Comparison of ENCODE assay signal across 8 cellular contexts in genomic region chr20:62776692-62777527, GRCh38. TPM values are rescaled to one million over a fixed set of nuclear protein-coding genes. Genes with fewer than 3 reads are reported as not detected.
DNase-seq lines count a peak whose midpoint lies in the region; ATAC-seq and TF ChIP-seq lines count a peak whose summit lies in the region.

No MANE protein-coding gene starts in this region.

- peak overlapping the region in 9 of 11 experiments; percentile 33 to 80 (median 71); a peak in 17 of 22 replicates for H3K27ac ChIP-seq in BLaER1 treated with 17β-estradiol and CSF1 and Interleukin-3, amounts not matched to agents 10 nM and 100 nM
- H3K27ac ChIP-seq in HCT116 (ENCODE audit: low read depth, low read length) (peak overlapping the region; percentile 85), SU-DHL-6 (ENCODE audit: low read depth, low read length) (no peak overlapping the region), brain microvascular endothelial cell (no peak overlapping the region)

- peaks cover 46% of the 10 kb centered on the region for H3K4me1 Mint-ChIP-seq in activated naive CD8-positive, alpha-beta T cell treated with anti-CD3 and anti-CD28 coated beads, Interleukin-2, amount 50 U/mL, for 24 hours

- TF ChIP-seq CTCF in HCT116 (IDR thresholded peaks at IDR 0.05 in 2 of 3, conservative IDR thresholded peaks at IDR 0.05 in 1 of 3; ENCODE audit: borderline replicate concordance in 1 of 3, insufficient read depth in 1 of 3, low read depth in 2 of 3, low read length in 2 of 3) = no peak
- no peak for TF ChIP-seq CTCF in SU-DHL-6 (IDR thresholded peaks at IDR 0.05; ENCODE audit: insufficient read depth, low read length, poor library complexity, severe bottlenecking)
- no peak for TF ChIP-seq CTCF in brain microvascular endothelial cell (IDR thresholded peaks at IDR 0.05; ENCODE audit: low read depth, low read length, missing control alignments)

- H3K9me3 ChIP-seq in BLaER1 treated with 17β-estradiol and CSF1 and Interleukin-3, amounts not matched to agents 10 nM and 100 nM (replicated peaks in 1 of 11) = peaks cover 0 to 8% (median 0%) of the 10 kb centered on the region in 11 experiments; a peak in 1 of 22 replicates
- H3K9me3 ChIP-seq in HCT116 (ENCODE audit: control insufficient read depth in 1 of 2, insufficient read depth in 1 of 2, low read depth in 1 of 2, low read length in 2 of 2) = no peaks in the 10 kb centered on the region
- no peaks in the 10 kb centered on the region for H3K9me3 ChIP-seq in SU-DHL-6 (ENCODE audit: insufficient read depth, low read length)

- peaks cover 77 to 99% (median 97%) of the 10 kb centered on the region in 10 experiments for H3K4me1 ChIP-seq in BLaER1 treated with 17β-estradiol and CSF1 and Interleukin-3, amounts not matched to agents 10 nM and 100 nM
- peaks cover 17 to 50% of the 10 kb centered on the region in 2 experiments; a peak in 3 of 4 replicates for H3K4me1 ChIP-seq in HCT116 (ENCODE audit: control insufficient read depth in 1 of 2, insufficient read depth in 2 of 2, low read length in 2 of 2)

- H3K4me3 ChIP-seq in BLaER1 treated with 17β-estradiol and CSF1 and Interleukin-3, amounts not matched to agents 10 nM and 100 nM = peak overlapping the region in 4 of 10 experiments; percentile 2 to 46 (median 18); a peak in 3 of 20 replicates
- H3K4me3 ChIP-seq in HCT116 (replicated peaks in 1 of 2; ENCODE audit: low read depth in 1 of 2, low read length in 2 of 2) (peak overlapping the region; percentile 53 to 84), SU-DHL-6 (ENCODE audit: insufficient read depth, low read length, poor library complexity, severe bottlenecking) (no peak overlapping the region), brain microvascular endothelial cell (ENCODE audit: low read depth, low read length) (no peak overlapping the region)

- intact Hi-C loops in HCT116 (cut with micrococcal nuclease) = no loop called here

- no peaks in the 10 kb centered on the region for H3F3A ChIP-seq in SU-DHL-6 (ENCODE audit: insufficient read depth)

- no peaks in the 10 kb centered on the region for H3K9me2 ChIP-seq in HCT116 (ENCODE audit: insufficient read depth)
- no peaks in the 10 kb centered on the region for H3K9me2 ChIP-seq in SU-DHL-6 (replicated peaks; ENCODE audit: insufficient read depth, low read length)

- BruUV-seq in HCT116 (replicated peaks; lab: Mats Ljungman, UMichigan) = TSS peak; percentile 85

- ATAC-seq in HCT116 (peak; percentile 83), HG02571 (IDR thresholded peaks at IDR 0.05; ENCODE audit: unreplicated experiment) (no peak)
- peak; percentile 74 for ATAC-seq in activated naive CD8-positive, alpha-beta T cell treated with anti-CD3 and anti-CD28 coated beads, Interleukin-2, amount 50 U/mL, for 24 hours

- H2AFZ ChIP-seq in HCT116 (ENCODE audit: low read depth, low read length, poor library complexity, severe bottlenecking) (no peak overlapping the region), SU-DHL-6 (ENCODE audit: low read depth, low read length, severe bottlenecking) (no peak overlapping the region)

- peak overlapping the region; percentile 96 for H3K27ac Mint-ChIP-seq in activated naive CD8-positive, alpha-beta T cell treated with anti-CD3 and anti-CD28 coated beads, Interleukin-2, amount 50 U/mL, for 24 hours

- H3K36me3 ChIP-seq in BLaER1 treated with 17β-estradiol and CSF1 and Interleukin-3, amounts not matched to agents 10 nM and 100 nM = no peaks in the 10 kb centered on the region
- H3K36me3 ChIP-seq in HCT116 (ENCODE audit: control insufficient read depth in 1 of 2, insufficient read depth in 2 of 2, low read length in 2 of 2) (no peaks in the 10 kb centered on the region), SU-DHL-6 (ENCODE audit: low read length) (no peaks in the 10 kb centered on the region), brain microvascular endothelial cell (replicated peaks) (no peaks in the 10 kb centered on the region)

- CTCF ChIA-PET in HCT116 (lab: Charles Lee) = no interaction called here

- H3K9me3 Mint-ChIP-seq in activated naive CD8-positive, alpha-beta T cell treated with anti-CD3 and anti-CD28 coated beads, Interleukin-2, amount 50 U/mL, for 24 hours = no peaks in the 10 kb centered on the region

- H3K36me3 Mint-ChIP-seq in activated naive CD8-positive, alpha-beta T cell treated with anti-CD3 and anti-CD28 coated beads, Interleukin-2, amount 50 U/mL, for 24 hours (ENCODE audit: low read depth) = no peaks in the 10 kb centered on the region

- in situ Hi-C loops in brain microvascular endothelial cell (cut with HindIII; ENCODE audit: low pct_ligation_motif_present, low sequenced_read_pairs) = no loop called here

- TF ChIP-seq POLR2A in HCT116 (IDR thresholded peaks at IDR 0.05; ENCODE audit: borderline replicate concordance, extremely low read depth, insufficient read depth, insufficient read length) = peak; percentile 61

- TF ChIP-seq RAD21 in HCT116 (IDR thresholded peaks at IDR 0.05; ENCODE audit: low read depth) = no peak

- peak overlapping the region; percentile 72 to 98 (median 86) for H3K4me2 ChIP-seq in BLaER1 treated with 17β-estradiol and CSF1 and Interleukin-3, amounts not matched to agents 10 nM and 100 nM
- H3K4me2 ChIP-seq in HCT116 (ENCODE audit: low read length) (peak overlapping the region; percentile 100), SU-DHL-6 (ENCODE audit: low read depth, low read length, poor library complexity, severe bottlenecking) (peak overlapping the region; percentile 29)

- DNase-seq in HCT116 (ENCODE audit: low read depth, low spot score) (peak; percentile 75), renal cortical epithelial cell (ENCODE audit: low read depth) (peak; percentile 28), brain microvascular endothelial cell (no peak), superior temporal gyrus (ENCODE audit: extremely low spot score) (no peak)
- DNase-seq in activated naive CD8-positive, alpha-beta T cell treated with anti-CD3 and anti-CD28 coated beads, Interleukin-2, amount 50 U/mL, for 24 hours = peak; percentile 66

- H3K9ac ChIP-seq in BLaER1 treated with 17β-estradiol and CSF1 and Interleukin-3, amounts not matched to agents 10 nM and 100 nM = peak overlapping the region in 5 of 11 experiments; percentile 36 to 61 (median 50); a peak in 6 of 22 replicates
- H3K9ac ChIP-seq in HCT116 (ENCODE audit: low read length) = peak overlapping the region; percentile 76
- no peak overlapping the region for H3K9ac ChIP-seq in SU-DHL-6 (ENCODE audit: low read length)

- H3K79me2 ChIP-seq in HCT116 (ENCODE audit: insufficient read depth, low read length) (peaks cover 6% of the 10 kb centered on the region; the same call in 1 of the 2 replicates), SU-DHL-6 (ENCODE audit: insufficient read depth, low read length) (no peaks in the 10 kb centered on the region)

- H3K27me3 ChIP-seq in BLaER1 treated with 17β-estradiol and CSF1 and Interleukin-3, amounts not matched to agents 10 nM and 100 nM = peaks cover 0 to 15% (median 0%) of the 10 kb centered on the region in 11 experiments; a peak in 8 of 22 replicates
- H3K27me3 ChIP-seq in HCT116 (ENCODE audit: insufficient read depth, low read length) = no peaks in the 10 kb centered on the region
- no peaks in the 10 kb centered on the region for H3K27me3 ChIP-seq in SU-DHL-6 (ENCODE audit: low read length)
- no peaks in the 10 kb centered on the region for H3K27me3 ChIP-seq in brain microvascular endothelial cell (replicated peaks)

- no peaks in the 10 kb centered on the region for H4K20me1 ChIP-seq in BLaER1 treated with 17β-estradiol and CSF1 and Interleukin-3, amounts not matched to agents 10 nM and 100 nM
- no peaks in the 10 kb centered on the region for H4K20me1 ChIP-seq in HCT116 (ENCODE audit: insufficient read depth)
- no peaks in the 10 kb centered on the region for H4K20me1 ChIP-seq in SU-DHL-6 (ENCODE audit: low read depth, low read length)

- no peaks in the 10 kb centered on the region for H3K27me3 Mint-ChIP-seq in activated naive CD8-positive, alpha-beta T cell treated with anti-CD3 and anti-CD28 coated beads, Interleukin-2, amount 50 U/mL, for 24 hours

- H3K4me3 Mint-ChIP-seq in activated naive CD8-positive, alpha-beta T cell treated with anti-CD3 and anti-CD28 coated beads, Interleukin-2, amount 50 U/mL, for 24 hours = peak overlapping the region; percentile 67

- POLR2A ChIA-PET in HCT116 (lab: Charles Lee) = no interaction called here

- RAD21 ChIA-PET in HCT116 (lab: Charles Lee; ENCODE audit: low non-redundant PET in 1 of 2, low total read pairs in 2 of 2, uncharacterized antibody in 2 of 2, unreplicated experiment in 2 of 2) = no interaction called here

TF ChIP-seq in HCT116, 20 proteins besides CTCF, POLR2A, EP300 and RAD21:
- TF ChIP-seq YY1 (IDR thresholded peaks at IDR 0.05; ENCODE audit: extremely low read depth, insufficient replicate concordance, low read depth, low read length) = peak; percentile 18
- peak; percentile 87 for TF ChIP-seq POLR2AphosphoS5 (IDR thresholded peaks at IDR 0.05; ENCODE audit: low read depth, low read length)
- no peak for TF ChIP-seq ZNF274 (IDR thresholded peaks at IDR 0.05; ENCODE audit: low read depth, low read length)
- no peak for TF ChIP-seq ATF3 (IDR thresholded peaks at IDR 0.05)

RNA-seq across cellular contexts. Expression of gene MRGBP, which starts 19.4 kb away (rescaled TPM):
- total RNA-seq in HCT116 (2021; ENCODE audit: unreplicated experiment) = 33.8 TPM
- 28.7 and 30.0 TPM in 2 replicates for polyA plus RNA-seq in HCT116 (2012)
- total RNA-seq in renal cortical epithelial cell = 12.7 and 24.3 TPM in 2 replicates

RNA-seq across cellular contexts. Expression of gene OGFR, which starts 27.7 kb away (rescaled TPM):
- 73.6 TPM for total RNA-seq in HCT116 (2021; ENCODE audit: unreplicated experiment)
- polyA plus RNA-seq in HCT116 (2012) = 59.4 and 59.5 TPM in 2 replicates
- 35.3 and 45.8 TPM in 2 replicates for total RNA-seq in renal cortical epithelial cell

RNA-seq across cellular contexts. Expression of gene COL9A3, which starts 39.9 kb away (rescaled TPM):
- total RNA-seq in HCT116 (2021; ENCODE audit: unreplicated experiment) = 29.7 TPM
- polyA plus RNA-seq in HCT116 (2012) = 15.9 and 20.7 TPM in 2 replicates
- 0.05 and 0.35 TPM in 2 replicates for total RNA-seq in renal cortical epithelial cell

Comparison
In these comparisons a context has a peak if more than half of its experiments do, and no peak if none do; other contexts are left out.
1. H3K27ac ChIP-seq: peak in BLaER1 treated with 17β-estradiol and CSF1 and Interleukin-3, amounts not matched to agents 10 nM and 100 nM (9 of 11) and HCT116 (single experiment); none in SU-DHL-6 (single experiment) and brain microvascular endothelial cell (single experiment).
2. H3K4me2 ChIP-seq: peak in every context shown above with its lines; median percentile 100 in HCT116; 86 in BLaER1 treated with 17β-estradiol and CSF1 and Interleukin-3, amounts not matched to agents 10 nM and 100 nM; 29 in SU-DHL-6.
3. H3K4me3 ChIP-seq: peak in HCT116 (2 of 2); none in SU-DHL-6 (single experiment) and brain microvascular endothelial cell (single experiment).
4. DNase-seq: peak in HCT116 (single experiment), activated naive CD8-positive, alpha-beta T cell treated with anti-CD3 and anti-CD28 coated beads, Interleukin-2, amount 50 U/mL, for 24 hours (single experiment) and renal cortical epithelial cell (single experiment); none in brain microvascular endothelial cell (single experiment) and superior temporal gyrus (single experiment).
5. RNA of gene COL9A3, which starts 39.9 kb away (total RNA-seq): 29.7 TPM in HCT116 (single experiment); 0.05 to 0.35 TPM in renal cortical epithelial cell; every median in the first group is over 10 times any median in the second.